Comparison of ENCODE assay signal across 9 cellular contexts in genomic region chr3:187014417-187014864, GRCh38.
DNase-seq lines count a peak whose midpoint lies in the region; ATAC-seq and TF ChIP-seq lines count a peak whose summit lies in the region.
"Had no signal": no experiment of that assay in that cellular context is flagged by ENCODE, and none has a peak within 500 bp of the region (broad histone marks: within the 10 kb centered on the region; RNA-seq: fewer than 3 reads in every experiment).

No MANE protein-coding gene starts in this region.

- ATAC-seq in RWPE2 (ENCODE audit: low read depth) = peak; percentile 33; the same call in 1 of the 3 replicates
- no peak for ATAC-seq in HG02885 (IDR thresholded peaks at IDR 0.05; ENCODE audit: poor library complexity, unreplicated experiment)

- H3K79me2 ChIP-seq in DOHH2 (ENCODE audit: control insufficient read depth, low read length) (peaks cover 97% of the 10 kb centered on the region), neural progenitor cell (ENCODE audit: low read depth) (no peaks in the 10 kb centered on the region)

- H3K4me1 ChIP-seq in DOHH2 (ENCODE audit: control insufficient read depth, low read length) = peaks cover 99% of the 10 kb centered on the region
- no peaks in the 10 kb centered on the region for H3K4me1 ChIP-seq in RWPE2 (ENCODE audit: insufficient read depth, poor library complexity, severe bottlenecking)
- H3K4me1 ChIP-seq in neural progenitor cell = no peaks in the 10 kb centered on the region

- H3F3A ChIP-seq in DOHH2 (ENCODE audit: control insufficient read depth, insufficient read depth) (peaks cover 68% of the 10 kb centered on the region), neural progenitor cell (ENCODE audit: low read depth) (no peaks in the 10 kb centered on the region)

- H3K9me3 ChIP-seq in DOHH2 (ENCODE audit: control insufficient read depth, insufficient read depth, low read length) = no peaks in the 10 kb centered on the region
- no peaks in the 10 kb centered on the region for H3K9me3 ChIP-seq in RWPE2 (ENCODE audit: severe bottlenecking)
- no peaks in the 10 kb centered on the region for H3K9me3 ChIP-seq in neural progenitor cell (ENCODE audit: low read depth)

- TF ChIP-seq CTCF in DOHH2 (IDR thresholded peaks at IDR 0.05; ENCODE audit: low read depth, low read length, poor library complexity, severe bottlenecking) = no peak
- no peak for TF ChIP-seq CTCF in RWPE2 (IDR thresholded peaks at IDR 0.05; ENCODE audit: poor library complexity, severe bottlenecking)
- TF ChIP-seq CTCF in neural progenitor cell (IDR thresholded peaks at IDR 0.05) = no peak

- peaks cover 6% of the 10 kb centered on the region for H3K36me3 Mint-ChIP-seq in neural progenitor cell

- no peaks in the 10 kb centered on the region for H3K9me2 ChIP-seq in DOHH2 (replicated peaks; ENCODE audit: control insufficient read depth, low read length)

- H3K4me3 ChIP-seq in DOHH2 (ENCODE audit: low read length) (peak overlapping the region; percentile 68), RWPE2 (ENCODE audit: severe bottlenecking) (no peak overlapping the region), neural progenitor cell (no peak overlapping the region)

- H4K20me1 ChIP-seq in DOHH2 (ENCODE audit: control insufficient read depth, insufficient read depth, low read depth, low read length) (no peaks in the 10 kb centered on the region), neural progenitor cell (ENCODE audit: low read depth) (no peaks in the 10 kb centered on the region)

- DNase-seq in RWPE2 (ENCODE audit: low spot score) (no peak), fibroblast of peridontal ligament (ENCODE audit: extremely low read depth) (peak; percentile 48), HUDEP-2 (lab: John Stamatoyannopoulos, UW; ENCODE audit: unreplicated experiment in 76 of 76) (no peak), neural progenitor cell (ENCODE audit: low spot score) (no peak)
- peak; percentile 19 for DNase-seq in stimulated activated CD8-positive, alpha-beta memory T cell treated with anti-CD3 and anti-CD28 coated beads, Interleukin-4, amount 100 ng/mL, for 48 hours
- DNase-seq: effector CD8-positive, alpha-beta T cell; NCI-H187 had no signal

- H3K4me3 Mint-ChIP-seq in neural progenitor cell = no peak overlapping the region

- no peak overlapping the region for H2AFZ ChIP-seq in neural progenitor cell (replicated peaks)

- H3K27me3 ChIP-seq in DOHH2 (ENCODE audit: control insufficient read depth, low read length) (no peaks in the 10 kb centered on the region), RWPE2 (ENCODE audit: insufficient read depth, poor library complexity, severe bottlenecking) (no peaks in the 10 kb centered on the region), neural progenitor cell (no peaks in the 10 kb centered on the region)

- H3K36me3 ChIP-seq in DOHH2 (ENCODE audit: control insufficient read depth, low read length) (peaks cover 73% of the 10 kb centered on the region), RWPE2 (ENCODE audit: low read depth) (no peaks in the 10 kb centered on the region), neural progenitor cell (no peaks in the 10 kb centered on the region)

- no peak overlapping the region for H3K9ac ChIP-seq in neural progenitor cell

- H3K9me3 Mint-ChIP-seq in neural progenitor cell = no peaks in the 10 kb centered on the region

- no peak overlapping the region for H3K27ac Mint-ChIP-seq in neural progenitor cell

- H3K27ac ChIP-seq in DOHH2 (ENCODE audit: low read depth, low read length) = peak overlapping the region; percentile 98
- H3K27ac ChIP-seq in RWPE2 (ENCODE audit: poor library complexity, severe bottlenecking) = no peak overlapping the region
- no peak overlapping the region for H3K27ac ChIP-seq in neural progenitor cell

- no peaks in the 10 kb centered on the region for H3K4me1 Mint-ChIP-seq in neural progenitor cell

- H3K4me2 ChIP-seq in DOHH2 (ENCODE audit: low read length) (peak overlapping the region; percentile 85), neural progenitor cell (no peak overlapping the region)

- H3K27me3 Mint-ChIP-seq in neural progenitor cell (ENCODE audit: insufficient read depth, low read depth) = peaks cover 3% of the 10 kb centered on the region

Comparison
In these comparisons a context has a peak if more than half of its experiments do, and no peak if none do; other contexts are left out.
1. DNase-seq: peak in fibroblast of peridontal ligament (single experiment) and stimulated activated CD8-positive, alpha-beta memory T cell treated with anti-CD3 and anti-CD28 coated beads, Interleukin-4, amount 100 ng/mL, for 48 hours (single experiment); none in RWPE2 (single experiment), HUDEP-2 (0 of 76) and neural progenitor cell (single experiment).